9 cellular contexts compared by ENCODE assay signal in genomic region chr15:58546635-58547627, GRCh38.
DNase-seq lines count a peak whose midpoint lies in the region; ATAC-seq, FAIRE-seq and TF ChIP-seq lines count a peak whose summit lies in the region.
"Had no signal": no experiment of that assay in that cellular context is flagged by ENCODE, and none has a peak within 500 bp of the region (broad histone marks: within the 10 kb centered on the region; RNA-seq: fewer than 3 reads in every experiment).

No MANE protein-coding gene starts in this region.

- H3K9me3 ChIP-seq in K562 (replicated peaks; ENCODE audit: control insufficient read depth, insufficient read depth, low read depth, low read length) (no peaks in the 10 kb centered on the region), right lobe of liver (no peaks in the 10 kb centered on the region), HAP-1 (no peaks in the 10 kb centered on the region)

- no peaks in the 10 kb centered on the region for H4K20me1 ChIP-seq in K562 (replicated peaks; ENCODE audit: control insufficient read depth, insufficient read depth, low read length)

- H3K27ac ChIP-seq in K562 (ENCODE audit: extremely low read depth, low read depth, low read length) = peak overlapping the region; percentile 68
- H3K27ac ChIP-seq in right lobe of liver = peak overlapping the region in 2 of 3 donors; percentile 38 to 47

- TF ChIP-seq EP300 in K562 (IDR thresholded peaks at IDR 0.05; ENCODE audit: low read length) = peak; percentile 80

- DNase-seq in A172 (ENCODE audit: low spot score) (peak; percentile 97), HS-5 (ENCODE audit: low read depth) (peak; percentile 93), K562 (ENCODE audit: extremely low read depth in 1 of 4, low spot score in 3 of 4) (peak; percentile 82 to 97 (median 88)), right lobe of liver (peak; percentile 73 to 84 (median 79)), cortex of kidney (lab: John Stamatoyannopoulos, UW) (no peak), HAP-1 (ENCODE audit: low spot score in 2 of 2) (no peak), GM12892 (ENCODE audit: insufficient read length) (no peak)

- peak overlapping the region; percentile 32 to 38; a peak in 3 of 4 replicates for H3K9ac ChIP-seq in K562 (ENCODE audit: insufficient read depth in 1 of 2, low read depth in 2 of 2, low read length in 2 of 2)

- H3K4me3 ChIP-seq in K562 (no peak overlapping the region), right lobe of liver (no peak overlapping the region), HAP-1 (no peak overlapping the region)

- 35% methylated on average over 13 of the region's 13 CpGs for WGBS in K562 (ENCODE audit: insufficient coverage, low coverage, missing lambda C conversion rate)
- WGBS in right lobe of liver (ENCODE audit: insufficient coverage, low coverage, low lambda C conversion rate, missing lambda C conversion rate) = 40% methylated on average over 6 of the region's 13 CpGs

- peak; percentile 93 for ATAC-seq in K562
- ATAC-seq in right lobe of liver = peak; percentile 91 to 94 (median 93)
- no peak for ATAC-seq in GM21576 (IDR thresholded peaks at IDR 0.05; ENCODE audit: unreplicated experiment)

- TF ChIP-seq CTCF in K562 (IDR thresholded peaks at IDR 0.05 in 2 of 3, conservative IDR thresholded peaks at IDR 0.05 in 1 of 3; ENCODE audit: insufficient read depth in 2 of 3, low read depth in 1 of 3, low read length in 3 of 3) = no peak
- no peak for TF ChIP-seq CTCF in right lobe of liver (IDR thresholded peaks at IDR 0.05)

- CTCF ChIA-PET in K562 (lab: Yijun Ruan, JAX; ENCODE audit: low intra/inter-chr PET ratio) = no interaction called here

- no TSS peak for BruUV-seq in K562 (replicated peaks; lab: Mats Ljungman, UMichigan)

- in situ Hi-C loops in K562 (cut with MboI) (no loop called here), HAP-1 (cut with MboI; ENCODE audit: low sequenced_read_pairs) (no loop called here)

- H3K36me3 ChIP-seq in K562 (ENCODE audit: control insufficient read depth, insufficient read depth, low read length) = no peaks in the 10 kb centered on the region
- peaks cover 0 to 7% (median 3%) of the 10 kb centered on the region in 4 donors for H3K36me3 ChIP-seq in right lobe of liver
- no peaks in the 10 kb centered on the region for H3K36me3 ChIP-seq in HAP-1 (replicated peaks)

- intact Hi-C loops in K562 (cut with micrococcal nuclease) = loop anchor here (5.0 kb wide), 1 partner anchor 200 kb away; the partner anchor contains the start of gene ADAM10
- intact Hi-C loops in right lobe of liver (cut with DNase I) = no loop called here

- FAIRE-seq in K562 (lab: Jason Lieb, UNC) = peak; percentile 97
- FAIRE-seq in GM12892 (lab: Jason Lieb, UNC) = no peak
- FAIRE-seq: G401.6 had no signal

- no peaks in the 10 kb centered on the region for H3K79me2 ChIP-seq in K562 (ENCODE audit: control insufficient read depth, insufficient read depth, low read length)

- H3K27me3 ChIP-seq in K562 (ENCODE audit: control insufficient read depth in 2 of 2, insufficient read depth in 2 of 2, low read length in 2 of 2) (no peaks in the 10 kb centered on the region), right lobe of liver (no peaks in the 10 kb centered on the region), HAP-1 (ENCODE audit: low read depth) (no peaks in the 10 kb centered on the region)

- peak overlapping the region; percentile 84 for H2AFZ ChIP-seq in K562 (ENCODE audit: low read depth, low read length)

- TF ChIP-seq POLR2A in K562 (conservative IDR thresholded peaks at IDR 0.05) = 0 out of 2 replicates have a peak, but pooled peaks have one; percentile 30
- TF ChIP-seq POLR2A in right lobe of liver (IDR thresholded peaks at IDR 0.05) = no peak
- TF ChIP-seq POLR2A in GM12892 (IDR thresholded peaks at IDR 0.05; ENCODE audit: low read depth, low read length) = no peak

- POLR2A ChIA-PET in K562 (lab: Yijun Ruan, JAX) = interaction anchor here (0.5 to 1.9 kb wide), 8 partner anchors 9 to 92 kb away, joined by 3 to 9 read pairs (median 4); no protein-coding TSS in a partner anchor

- TF ChIP-seq RAD21 in K562 (CRISPR knock-in tag; conservative IDR thresholded peaks at IDR 0.05 in 1 of 2, IDR thresholded peaks at IDR 0.05 in 1 of 2) = 0 out of 4 replicates have a peak, but pooled peaks of 1 of the 2 experiments have one; percentile 1

- H3K9me1 ChIP-seq in K562 (ENCODE audit: control insufficient read depth, insufficient read depth, low read length) = no peaks in the 10 kb centered on the region

- peak overlapping the region; percentile 67 for H3K4me2 ChIP-seq in K562 (ENCODE audit: insufficient read depth, low read length)

- H3K4me1 ChIP-seq in K562 (replicated peaks in 1 of 2; ENCODE audit: control insufficient read depth in 2 of 2, insufficient read depth in 2 of 2, low read length in 2 of 2) = peaks cover 43 to 45% of the 10 kb centered on the region in 2 experiments
- H3K4me1 ChIP-seq in right lobe of liver = peaks cover 0 to 14% (median 9%) of the 10 kb centered on the region in 4 donors
- no peaks in the 10 kb centered on the region for H3K4me1 ChIP-seq in HAP-1

TF ChIP-seq in K562, 482 proteins besides CTCF, POLR2A, EP300 and RAD21 (continues in another document):
- TF ChIP-seq ID3 (CRISPR knock-in tag; IDR thresholded peaks at IDR 0.05) = no peak
- no peak; the same call in 1 of the 2 replicates for TF ChIP-seq ID3 (tag; IDR thresholded peaks at IDR 0.05)
- no peak for TF ChIP-seq SREBF1 (IDR thresholded peaks at IDR 0.05; ENCODE audit: borderline replicate concordance, low read depth, low read length)
- TF ChIP-seq JUND (IDR thresholded peaks at IDR 0.05; ENCODE audit: borderline replicate concordance, low read depth, low read length) = peak; percentile 94
- TF ChIP-seq JUND (tag; IDR thresholded peaks at IDR 0.05; ENCODE audit: borderline replicate concordance, low read depth, low read length) = peak; percentile 90; the same call in 1 of the 3 replicates
- peak; percentile 61 for TF ChIP-seq STAT5A (IDR thresholded peaks at IDR 0.05; ENCODE audit: borderline replicate concordance, low read length)
- 0 out of 2 replicates have a peak, but pooled peaks have one; percentile 24 for TF ChIP-seq MAFG (tag; conservative IDR thresholded peaks at IDR 0.05)
- peak; percentile 74 for TF ChIP-seq DACH1 (IDR thresholded peaks at IDR 0.05; ENCODE audit: partially characterized antibody)
- peak; percentile 52; the same call in 1 of the 2 replicates for TF ChIP-seq POLR2AphosphoS5 (IDR thresholded peaks at IDR 0.05; ENCODE audit: control insufficient read depth, insufficient read depth, low read depth, low read length)
- TF ChIP-seq ESRRA (IDR thresholded peaks at IDR 0.05; ENCODE audit: borderline replicate concordance, low read depth) = peak; percentile 99
- TF ChIP-seq, protein P1, sequence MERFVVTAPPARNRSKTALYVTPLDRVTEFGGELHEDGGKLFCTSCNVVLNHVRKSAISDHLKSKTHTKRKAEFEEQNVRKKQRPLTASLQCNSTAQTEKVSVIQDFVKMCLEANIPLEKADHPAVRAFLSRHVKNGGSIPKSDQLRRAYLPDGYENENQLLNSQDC (CRISPR knock-in tag; IDR thresholded peaks at IDR 0.05) = no peak
- peak; percentile 64; the same call in 1 of the 2 replicates for TF ChIP-seq LEF1 (IDR thresholded peaks at IDR 0.05)
- peak; percentile 16; the same call in 1 of the 2 replicates for TF ChIP-seq CEBPB (tag; IDR thresholded peaks at IDR 0.05)
- TF ChIP-seq TAF9B (IDR thresholded peaks at IDR 0.05; ENCODE audit: partially characterized antibody) = peak; percentile 87
- peak; percentile 87 for TF ChIP-seq SMARCE1 (IDR thresholded peaks at IDR 0.05)
- TF ChIP-seq TEAD4 (IDR thresholded peaks at IDR 0.05; ENCODE audit: low read length) = peak; percentile 49; the same call in 1 of the 2 replicates
- TF ChIP-seq TEAD4 (CRISPR knock-in tag; IDR thresholded peaks at IDR 0.05; ENCODE audit: borderline replicate concordance) = no peak
- TF ChIP-seq GATAD2A (IDR thresholded peaks at IDR 0.05) = 0 out of 2 replicates have a peak, but pooled peaks have one; percentile 8
- peak; percentile 73 for TF ChIP-seq CREM (IDR thresholded peaks at IDR 0.05; ENCODE audit: low read depth)
- TF ChIP-seq C11orf30 (IDR thresholded peaks at IDR 0.05; ENCODE audit: low read depth) = peak; percentile 29; the same call in 1 of the 2 replicates
- peak; percentile 88 for TF ChIP-seq ATF7 (IDR thresholded peaks at IDR 0.05)
- TF ChIP-seq EWSR1 (IDR thresholded peaks at IDR 0.05; ENCODE audit: borderline replicate concordance, low read depth, partially characterized antibody) = no peak
- TF ChIP-seq TOE1 (IDR thresholded peaks at IDR 0.05; ENCODE audit: borderline replicate concordance) = 0 out of 2 replicates have a peak, but pooled peaks have one; percentile 62
- no peak for TF ChIP-seq TOE1 (CRISPR knock-in tag; IDR thresholded peaks at IDR 0.05; ENCODE audit: borderline replicate concordance, low read depth)
- TF ChIP-seq KDM1A (IDR thresholded peaks at IDR 0.05) = peak; percentile 62 to 84
- TF ChIP-seq ZNF311 (CRISPR knock-in tag; IDR thresholded peaks at IDR 0.05) = no peak
- TF ChIP-seq HDAC2 (IDR thresholded peaks at IDR 0.05) = peak; percentile 81
- no peak for TF ChIP-seq ZNF143 (CRISPR knock-in tag; IDR thresholded peaks at IDR 0.05)
- TF ChIP-seq RNF2 (IDR thresholded peaks at IDR 0.05) = 0 out of 2 replicates have a peak, but pooled peaks have one; percentile 19
- peak; percentile 63 to 96; a peak in 2 of 4 replicates for TF ChIP-seq RCOR1 (IDR thresholded peaks at IDR 0.05; ENCODE audit: borderline replicate concordance in 1 of 2, low read depth in 2 of 2, low read length in 2 of 2)
- TF ChIP-seq DMBX1 (CRISPR knock-in tag; IDR thresholded peaks at IDR 0.05; ENCODE audit: borderline replicate concordance) = no peak
- TF ChIP-seq BHLHE40 (IDR thresholded peaks at IDR 0.05; ENCODE audit: low read length) = peak; percentile 76
- peak; percentile 97 for TF ChIP-seq CTBP1 (IDR thresholded peaks at IDR 0.05; ENCODE audit: borderline replicate concordance)
- TF ChIP-seq KLF16 (IDR thresholded peaks at IDR 0.05) = peak; percentile 32; the same call in 1 of the 2 replicates
- TF ChIP-seq TBP (optimal IDR thresholded peaks at IDR 0.05; ENCODE audit: low read depth, low read length) = peak; percentile 19
- TF ChIP-seq BCOR (IDR thresholded peaks at IDR 0.05) = 0 out of 2 replicates have a peak, but pooled peaks have one; percentile 36
- peak; percentile 56; the same call in 1 of the 2 replicates for TF ChIP-seq FOXP1 (CRISPR knock-in tag; IDR thresholded peaks at IDR 0.05)
- TF ChIP-seq CXXC5 (CRISPR knock-in tag; IDR thresholded peaks at IDR 0.05) = peak; percentile 26; the same call in 1 of the 2 replicates

Comparison
In these comparisons a context has a peak if more than half of its experiments do, and no peak if none do; other contexts are left out.
1. DNase-seq: peak in A172 (single experiment), HS-5 (single experiment), K562 (4 of 4) and right lobe of liver (3 of 3); none in cortex of kidney (single experiment), HAP-1 (0 of 2) and GM12892 (single experiment).